ENCODE assay signal across 1 cellular context in genomic region chr9:115689331-115689730, GRCh38.
TF ChIP-seq lines count a peak whose summit lies in the region.

No MANE protein-coding gene starts in this region.

TF ChIP-seq in SK-N-SH, 30 proteins besides CTCF, POLR2A, EP300 and RAD21 (continued from another document):
- no peak for TF ChIP-seq SIN3A (IDR thresholded peaks at IDR 0.05; ENCODE audit: borderline replicate concordance, low read depth, low read length)
- TF ChIP-seq NRF1 (IDR thresholded peaks at IDR 0.05; ENCODE audit: low read depth, low read length) = no peak
- no peak for TF ChIP-seq TEAD4 (IDR thresholded peaks at IDR 0.05; ENCODE audit: borderline replicate concordance, insufficient read depth)
- TF ChIP-seq FOXJ3 (CRISPR knock-in tag; IDR thresholded peaks at IDR 0.05) = no peak
- no peak for TF ChIP-seq MEF2A (IDR thresholded peaks at IDR 0.05; ENCODE audit: borderline replicate concordance, low read depth)
- 0 out of 2 replicates have a peak, but pooled peaks have one; percentile 16 for TF ChIP-seq POLR2AphosphoS5 (IDR thresholded peaks at IDR 0.05; ENCODE audit: low read depth, low read length)
- no peak for TF ChIP-seq GATA2 (CRISPR knock-in tag; IDR thresholded peaks at IDR 0.05)
